In the genomic region with DNA sequence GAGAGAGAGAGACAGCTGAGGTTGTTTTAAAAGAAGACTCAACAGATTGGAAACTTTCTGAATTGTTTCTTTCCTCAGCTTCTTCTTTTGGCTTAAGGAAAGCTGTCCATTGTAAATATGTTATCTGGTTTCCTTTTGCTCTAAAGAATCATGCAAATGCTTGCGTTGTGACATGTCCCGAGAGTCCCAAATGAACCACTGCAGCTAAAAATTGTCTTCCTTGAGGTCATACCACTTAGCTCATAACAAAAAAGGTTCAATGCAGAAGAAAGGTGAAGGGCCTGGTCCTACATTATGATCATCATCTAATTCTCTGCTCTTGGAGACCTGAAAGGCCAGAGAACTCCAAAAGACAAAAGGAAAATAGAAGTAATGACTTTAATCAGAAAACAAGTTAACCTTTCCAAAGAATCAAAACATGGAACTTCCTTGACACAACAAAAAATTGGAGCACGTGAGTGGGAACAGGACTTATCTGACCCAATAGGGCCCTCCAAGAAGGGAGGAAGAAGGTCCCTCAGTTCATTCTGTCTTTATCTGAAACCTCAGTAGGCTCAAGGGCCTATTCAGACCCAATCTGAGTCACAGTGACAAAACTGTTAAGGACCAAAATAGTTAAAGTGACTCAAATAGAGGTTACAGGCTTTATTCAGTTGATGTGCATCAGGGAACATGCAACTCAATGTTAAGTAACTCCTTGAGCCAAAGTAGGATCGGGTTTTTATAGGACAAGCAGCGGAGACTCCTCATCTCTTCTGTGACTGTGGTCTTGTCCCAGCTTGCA, we compare ENCODE assay signal across 17 cellular contexts. TPM values are rescaled to one million over a fixed set of nuclear protein-coding genes. Genes with fewer than 3 reads are reported as not detected.
DNase-seq lines count a peak whose midpoint lies in the region; ATAC-seq, FAIRE-seq and TF ChIP-seq lines count a peak whose summit lies in the region.
"Had no signal": no experiment of that assay in that cellular context is flagged by ENCODE, and none has a peak within 500 bp of the region (broad histone marks: within the 10 kb centered on the region; RNA-seq: fewer than 3 reads in every experiment).

No MANE protein-coding gene starts in this region.

- H3K27me3 Mint-ChIP-seq in astrocyte (ENCODE audit: low read depth, unreplicated experiment), result peaks cover 3% of the 10 kb centered on the region

- no peak overlapping the region for H2AFZ ChIP-seq in astrocyte (ENCODE audit: low read depth, low read length)

- H3K27ac ChIP-seq in astrocyte (ENCODE audit: low read depth, low read length), result no peak overlapping the region
- H3K27ac ChIP-seq: esophagus squamous epithelium, heart right ventricle, SJSA1 had no signal

- peak; percentile 13 for FAIRE-seq in astrocyte (lab: Jason Lieb, UNC)
- FAIRE-seq: colon, kidney had no signal

- no peak overlapping the region for H3K4me3 Mint-ChIP-seq in astrocyte (ENCODE audit: unreplicated experiment)

- H3K79me2 ChIP-seq in astrocyte (ENCODE audit: insufficient read depth, low read length), result no peaks in the 10 kb centered on the region

- H3K4me1 ChIP-seq in astrocyte (ENCODE audit: insufficient read depth, low read length), result peaks cover 4% of the 10 kb centered on the region
- H3K4me1 ChIP-seq: esophagus squamous epithelium, heart right ventricle had no signal

- no peaks in the 10 kb centered on the region for H3K27me3 ChIP-seq in astrocyte (ENCODE audit: insufficient read depth, low read length)
- H3K27me3 ChIP-seq: esophagus squamous epithelium, SJSA1 had no signal

- no peak overlapping the region for H3K27ac Mint-ChIP-seq in astrocyte (ENCODE audit: unreplicated experiment)

- DNase-seq in astrocyte (ENCODE audit: low read depth) (no peak), cerebellar nuclear complex (lab: John Stamatoyannopoulos, UW) (no peak), amygdala (lab: John Stamatoyannopoulos, UW) (no peak), NCI-H446 (lab: John Stamatoyannopoulos, UW) (no peak)
- DNase-seq: amniotic stem cell, C1 segment of cervical spinal cord, esophagus squamous epithelium, heart right ventricle, kidney, midbrain had no signal

- ATAC-seq in GM18858 (IDR thresholded peaks at IDR 0.05; ENCODE audit: unreplicated experiment) (peak; percentile 78), GM21367 (IDR thresholded peaks at IDR 0.05; ENCODE audit: unreplicated experiment) (peak; percentile 55), HG03039 (IDR thresholded peaks at IDR 0.05; ENCODE audit: unreplicated experiment) (peak; percentile 86)
- ATAC-seq: heart right ventricle had no signal

- H3K9me3 Mint-ChIP-seq in astrocyte (ENCODE audit: unreplicated experiment), result no peaks in the 10 kb centered on the region

- H3K4me2 ChIP-seq in astrocyte (ENCODE audit: low read length), result no peak overlapping the region
- H3K4me2 ChIP-seq: smooth muscle cell had no signal

- H3K36me3 ChIP-seq in astrocyte (ENCODE audit: insufficient read depth, low read length), result no peaks in the 10 kb centered on the region
- H3K36me3 ChIP-seq: esophagus squamous epithelium, heart right ventricle, SJSA1 had no signal

- no peak overlapping the region for H3K9ac ChIP-seq in astrocyte (ENCODE audit: low read length)

- no peak for TF ChIP-seq CTCF in astrocyte (IDR thresholded peaks at IDR 0.05; ENCODE audit: insufficient read depth, low read depth, low read length)

- H4K20me1 ChIP-seq in astrocyte (ENCODE audit: insufficient read depth, low read length), result no peaks in the 10 kb centered on the region

- peaks cover 3% of the 10 kb centered on the region for H3K4me1 Mint-ChIP-seq in astrocyte (ENCODE audit: low read depth, unreplicated experiment)

- H3K36me3 Mint-ChIP-seq in astrocyte (ENCODE audit: low read depth, unreplicated experiment), result no peaks in the 10 kb centered on the region

- H3K9me3 ChIP-seq in astrocyte (ENCODE audit: insufficient read depth, low read depth, low read length), result no peaks in the 10 kb centered on the region
- H3K9me3 ChIP-seq: esophagus squamous epithelium, heart right ventricle, SJSA1 had no signal

- H3K4me3 ChIP-seq in astrocyte (ENCODE audit: insufficient read depth, low read depth, low read length), result no peak overlapping the region
- H3K4me3 ChIP-seq: esophagus squamous epithelium, heart right ventricle, SJSA1, smooth muscle cell had no signal

RNA-seq across cellular contexts. Expression of gene VSIG1, which starts 14.7 kb away (rescaled TPM):
- total RNA-seq in astrocyte, result not detected in 2 replicates

RNA-seq across cellular contexts. Expression of gene TEX13B, which starts 48.0 kb away (rescaled TPM):
- total RNA-seq in astrocyte, result not detected in 2 replicates
- total RNA-seq: esophagus squamous epithelium, heart right ventricle, kidney, omental fat pad, SJSA1, smooth muscle cell had no signal
